In the genomic region with DNA sequence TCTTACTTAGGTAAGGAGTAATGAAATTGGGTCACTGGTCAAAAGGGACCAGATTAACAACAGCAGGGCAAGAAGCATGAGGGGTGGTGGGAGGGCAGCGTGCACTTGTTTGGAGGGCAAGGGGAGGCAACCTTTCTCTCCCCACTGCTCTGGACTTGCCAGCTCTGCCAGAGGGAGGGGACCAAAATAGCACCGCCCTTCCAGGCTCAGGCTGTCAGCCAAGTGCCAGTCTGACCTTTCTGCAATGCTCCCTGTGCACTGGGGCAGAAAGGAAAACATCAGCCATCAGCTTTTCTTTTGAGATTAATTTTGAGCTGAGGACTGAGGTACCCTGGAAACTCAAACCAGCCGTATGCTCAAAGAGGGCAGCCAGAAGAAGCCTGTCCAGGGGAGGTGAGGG, we compare ENCODE assay signal across 20 cellular contexts. TPM values are rescaled to one million over a fixed set of nuclear protein-coding genes. Genes with fewer than 3 reads are reported as not detected.
DNase-seq lines count a peak whose midpoint lies in the region; ATAC-seq and TF ChIP-seq lines count a peak whose summit lies in the region.
"Had no signal": no experiment of that assay in that cellular context is flagged by ENCODE, and none has a peak within 500 bp of the region (broad histone marks: within the 10 kb centered on the region; RNA-seq: fewer than 3 reads in every experiment).

No MANE protein-coding gene starts in this region.

- peak overlapping the region; percentile 31 to 83 for H3K27ac Mint-ChIP-seq in effector memory CD8-positive, alpha-beta T cell
- H3K27ac Mint-ChIP-seq: CD14-positive monocyte had no signal

- H3K9me3 Mint-ChIP-seq in effector memory CD8-positive, alpha-beta T cell = no peaks in the 10 kb centered on the region
- H3K9me3 Mint-ChIP-seq: activated T-helper 1 cell treated with anti-CD3 and anti-CD28 coated beads, Interleukin-12 subunit alpha, Interleukin-12 subunit beta, Interleukin-2, Interleukin-4 antibody, amounts not matched to agents 30 ng/mL and 10 ng/mL and 1 ng/mL, durations not matched to agents 14 hours and 24 hours and 36 hours; CD14-positive monocyte had no signal

- in situ Hi-C loops in Caki2 (cut with HindIII; ENCODE audit: low pct_unique_long_range_greater_than_20kb, low sequenced_read_pairs) = no loop called here

- H3K27me3 Mint-ChIP-seq in effector memory CD8-positive, alpha-beta T cell = no peaks in the 10 kb centered on the region

- H3K4me1 Mint-ChIP-seq in effector memory CD8-positive, alpha-beta T cell (ENCODE audit: low read depth in 2 of 2) = peaks cover 25 to 29% of the 10 kb centered on the region in 2 donors

- intact Hi-C loops in sigmoid colon (cut with DNase I) = no loop called here

- H3K27me3 ChIP-seq in sigmoid colon = no peaks in the 10 kb centered on the region
- H3K27me3 ChIP-seq: ascending aorta had no signal

- TF ChIP-seq CTCF in sigmoid colon (IDR thresholded peaks at IDR 0.05) = no peak

- no peak overlapping the region for H3K4me3 Mint-ChIP-seq in effector memory CD8-positive, alpha-beta T cell
- H3K4me3 Mint-ChIP-seq: activated T-helper 1 cell treated with anti-CD3 and anti-CD28 coated beads, Interleukin-12 subunit alpha, Interleukin-12 subunit beta, Interleukin-2, Interleukin-4 antibody, amounts not matched to agents 30 ng/mL and 10 ng/mL and 1 ng/mL, durations not matched to agents 14 hours and 24 hours and 36 hours; CD14-positive monocyte had no signal

- TF ChIP-seq EP300 in sigmoid colon (IDR thresholded peaks at IDR 0.05) = no peak

- WGBS in sigmoid colon, 2 donors = 74 to 89% methylated on average over 3 of the region's 3 CpGs

- DNase-seq in Ammon's horn (ENCODE audit: low spot score) (peak; percentile 54), Caki2 (ENCODE audit: low read depth) (peak; percentile 72), medulla oblongata (ENCODE audit: extremely low spot score) (peak; percentile 47), MV-4-11 (lab: John Stamatoyannopoulos, UW) (no peak), sigmoid colon (no peak)
- no peak for DNase-seq in effector memory CD8-positive, alpha-beta T cell
- DNase-seq: activated CD4-positive, alpha-beta T cell treated with anti-CD3 and anti-CD28 coated beads for 4 hours; cortex of kidney; left cardiac atrium; NCI-H1417 treated with DMSO at 0.1 percent for 48 hours; SIG-M5; T-helper 9 cell had no signal

- no peak for ATAC-seq in effector memory CD8-positive, alpha-beta T cell (replicated peaks)
- no peak for ATAC-seq in HG03159 (IDR thresholded peaks at IDR 0.05; ENCODE audit: unreplicated experiment)
- no peak for ATAC-seq in GM21528 (IDR thresholded peaks at IDR 0.05; ENCODE audit: low FRiP score, unreplicated experiment)
- ATAC-seq: esophagus mucosa had no signal

- no peak for TF ChIP-seq POLR2A in sigmoid colon (IDR thresholded peaks at IDR 0.05)

- H3K4me1 ChIP-seq in sigmoid colon = peaks cover 0 to 17% (median 12%) of the 10 kb centered on the region in 4 donors

- no peak overlapping the region for H3K4me3 ChIP-seq in sigmoid colon
- H3K4me3 ChIP-seq: ascending aorta, prostate gland had no signal

- H3K27ac ChIP-seq in sigmoid colon = no peak overlapping the region
- H3K27ac ChIP-seq: ascending aorta, prostate gland had no signal

- H3K9me3 ChIP-seq in sigmoid colon = no peaks in the 10 kb centered on the region
- H3K9me3 ChIP-seq: ascending aorta, prostate gland had no signal

- H3K36me3 ChIP-seq in sigmoid colon = peaks cover 8 to 77% (median 51%) of the 10 kb centered on the region in 4 donors

- peaks cover 63% of the 10 kb centered on the region for H3K36me3 Mint-ChIP-seq in effector memory CD8-positive, alpha-beta T cell (ENCODE audit: insufficient read depth)

RNA-seq across cellular contexts. Expression of a gene that starts 4.5 kb away (rescaled TPM):
- 16.0 and 30.4 TPM in 2 replicates for total RNA-seq in Caki2 (2014; rRNA removed; shearing (Covaris generic); ENCODE audit: low replicate concordance)
- total RNA-seq in sigmoid colon = 10 to 100 TPM; 21.1 to 46.8 (median 30.6) TPM
- 10 to 100 TPM; 46.9 to 48.6 (median 48.4) TPM for polyA plus RNA-seq in sigmoid colon

RNA-seq across cellular contexts. Expression of a gene that starts 21.0 kb away (rescaled TPM):
- not detected in 2 replicates for total RNA-seq in Caki2 (2014; rRNA removed; shearing (Covaris generic); ENCODE audit: low replicate concordance)
- total RNA-seq in sigmoid colon = under 1 TPM in 1 of 4 donors, not detected in 3; 0.41 TPM
- polyA plus RNA-seq in sigmoid colon = under 1 TPM in 1 of 3 donors, not detected in 2; 0.28 TPM
- total RNA-seq: ascending aorta, esophagus mucosa, myocyte had no signal
- polyA plus RNA-seq: CD14-positive monocyte had no signal

RNA-seq across cellular contexts. Expression of a gene that starts 25.7 kb away (rescaled TPM):
- total RNA-seq in Caki2 (2014; rRNA removed; shearing (Covaris generic); ENCODE audit: low replicate concordance) = 28.5 and 36.1 TPM in 2 replicates
- 10 to 100 TPM; 27.8 to 37.8 (median 36.2) TPM for total RNA-seq in sigmoid colon
- polyA plus RNA-seq in sigmoid colon = 100 to 1,000 TPM in 1 of 3 donors, 10 to 100 TPM in 2; 28.7 to 131 (median 33.0) TPM

RNA-seq across cellular contexts. Expression of a gene that starts 34.8 kb away (rescaled TPM):
- total RNA-seq in Caki2 (2014; rRNA removed; shearing (Covaris generic); ENCODE audit: low replicate concordance) = not detected in 2 replicates
- 1 to 10 TPM in 1 of 4 donors, not detected in 3; 1.8 TPM for total RNA-seq in sigmoid colon
- under 1 TPM in 1 of 3 donors, not detected in 2; 0.64 TPM for polyA plus RNA-seq in sigmoid colon
- total RNA-seq: ascending aorta, esophagus mucosa, myocyte had no signal
- polyA plus RNA-seq: CD14-positive monocyte had no signal

RNA-seq across cellular contexts. Expression of a gene that starts 42.4 kb away (rescaled TPM):
- total RNA-seq in Caki2 (2014; rRNA removed; shearing (Covaris generic); ENCODE audit: low replicate concordance) = 117 and 132 TPM in 2 replicates
- 10 to 100 TPM; 34.9 to 52.0 (median 45.5) TPM for total RNA-seq in sigmoid colon
- polyA plus RNA-seq in sigmoid colon = 10 to 100 TPM; 45.6 to 87.4 (median 56.5) TPM

Comparison
In these comparisons a context has a peak if more than half of its experiments do, and no peak if none do; other contexts are left out.
1. DNase-seq: peak in Ammon's horn (single experiment), Caki2 (single experiment) and medulla oblongata (single experiment); none in effector memory CD8-positive, alpha-beta T cell (0 of 3), MV-4-11 (single experiment) and sigmoid colon (single experiment).